In genomic region chr2:219575566-219576504, GRCh38 we compare ENCODE assay signal across 20 cellular contexts. TPM values are rescaled to one million over a fixed set of nuclear protein-coding genes. Genes with fewer than 3 reads are reported as not detected.
A peak's percentile ranks its signal among the peaks of the same experiment; 100 is the strongest.
DNase-seq lines count a peak whose midpoint lies in the region; ATAC-seq and TF ChIP-seq lines count a peak whose summit lies in the region.
"Had no signal": no experiment of that assay in that cellular context is flagged by ENCODE, and none has a peak within 500 bp of the region (broad histone marks: within the 10 kb centered on the region; RNA-seq: fewer than 3 reads in every experiment).

No MANE protein-coding gene starts in this region.

- intact Hi-C loops in left lung (cut with DNase I): no loop called here

- no peak for DNase-seq in BE2C
- DNase-seq in NCI-H345 (lab: John Stamatoyannopoulos, UW): peak; percentile 55
- DNase-seq in myocyte (ENCODE audit: low read depth): peak; percentile 32
- no peak for DNase-seq in activated T-cell treated with anti-CD3 and anti-CD28 coated beads for 4 hours
- DNase-seq in left lung: no peak
- DNase-seq in COLO668 (lab: John Stamatoyannopoulos, UW; ENCODE audit: unreplicated experiment): no peak
- DNase-seq: activated CD4-positive, CD25-positive, alpha-beta regulatory T cell treated with anti-CD3 and anti-CD28 coated beads, Interleukin-2, amount 50 U/mL, for 72 hours; activated CD8-positive, alpha-beta T cell treated with anti-CD3 and anti-CD28 coated beads, Interleukin-2, amount 10 ng/mL, durations not matched to agents 7 days and 5 days; activated naive CD4-positive, alpha-beta T cell; activated T-cell treated with anti-CD3 and anti-CD28 coated beads, Interleukin-2, amount 50 U/mL, for 1 hour; amniotic stem cell; dermis blood vessel endothelial cell; GOT3; NCI-H446; psoas muscle; T-cell had no signal

- H3K36me3 ChIP-seq in BE2C: no peaks in the 10 kb centered on the region
- no peaks in the 10 kb centered on the region for H3K36me3 ChIP-seq in left lung
- H3K36me3 ChIP-seq: SJCRH30 had no signal

- no peaks in the 10 kb centered on the region for H3K27me3 ChIP-seq in BE2C
- peaks cover 0 to 42% of the 10 kb centered on the region in 2 donors for H3K27me3 ChIP-seq in left lung
- H3K27me3 ChIP-seq: SJCRH30 had no signal

- H3K9me3 ChIP-seq in BE2C (no peaks in the 10 kb centered on the region), left lung (no peaks in the 10 kb centered on the region)
- H3K9me3 ChIP-seq: psoas muscle, SJCRH30 had no signal

- no peak for ATAC-seq in left lung
- ATAC-seq: psoas muscle, T-cell had no signal

- peak overlapping the region; percentile 47; the same call in 1 of the 2 replicates for H3K4me3 ChIP-seq in BE2C (ENCODE audit: low read depth, low read length)
- H3K4me3 ChIP-seq in left lung: no peak overlapping the region
- H3K4me3 ChIP-seq: psoas muscle had no signal

- H3K27ac ChIP-seq in left lung: no peak overlapping the region
- H3K27ac ChIP-seq: C4-2B, psoas muscle had no signal

- TF ChIP-seq CTCF in BE2C (IDR thresholded peaks at IDR 0.05; ENCODE audit: low read depth, low read length) (no peak), left lung (IDR thresholded peaks at IDR 0.05) (no peak)

- H3K4me1 ChIP-seq in BE2C (peaks cover 28% of the 10 kb centered on the region), left lung (peaks cover 0 to 8% of the 10 kb centered on the region in 2 donors)
- H3K4me1 ChIP-seq: psoas muscle had no signal

RNA-seq across cellular contexts. Expression of gene INHA, which starts 3.7 kb away (rescaled TPM):
- polyA plus RNA-seq in BE2C (2012; ENCODE audit: insufficient read depth, insufficient read length, low read depth): 7.7 TPM
- total RNA-seq in myocyte (0.48 and 0.62 TPM in 2 replicates), left lung (under 1 TPM; 0.37 to 0.44 TPM)
- polyA plus RNA-seq in myocyte (2012): 1.7 TPM
- total RNA-seq: activated CD8-positive, alpha-beta T cell treated with anti-CD3 and anti-CD28 coated beads, Interleukin-2, amount 10 ng/mL, durations not matched to agents 7 days and 5 days; dermis blood vessel endothelial cell; endothelial cell of umbilical vein; LHCN-M2 had no signal

RNA-seq across cellular contexts. Expression of gene OBSL1, which starts 4.5 kb away (rescaled TPM):
- polyA plus RNA-seq in BE2C (2012; ENCODE audit: insufficient read depth, insufficient read length, low read depth): 340 TPM
- total RNA-seq in myocyte (159 and 173 TPM in 2 replicates), left lung (10 to 100 TPM; 43.4 to 65.0 TPM)
- 139 TPM for polyA plus RNA-seq in myocyte (2012)

RNA-seq across cellular contexts. Expression of gene STK11IP, which starts 21.8 kb away (rescaled TPM):
- polyA plus RNA-seq in BE2C (2012; ENCODE audit: insufficient read depth, insufficient read length, low read depth): 72.5 TPM
- total RNA-seq in myocyte (13.0 and 14.7 TPM in 2 replicates), left lung (10 to 100 TPM; 25.1 to 30.3 TPM)
- 22.2 TPM for polyA plus RNA-seq in myocyte (2012)

RNA-seq across cellular contexts. Expression of gene TMEM198, which starts 32.0 kb away (rescaled TPM):
- polyA plus RNA-seq in BE2C (2012; ENCODE audit: insufficient read depth, insufficient read length, low read depth): 110 TPM
- 5.8 and 9.0 TPM in 2 replicates for total RNA-seq in myocyte
- 4.5 TPM for polyA plus RNA-seq in myocyte (2012)
- total RNA-seq in left lung: 1 to 10 TPM; 2.9 to 3.5 TPM
- total RNA-seq: endothelial cell of umbilical vein had no signal
- polyA plus RNA-seq: endothelial cell of umbilical vein had no signal

RNA-seq across cellular contexts. Expression of gene CHPF, which starts 32.2 kb away (rescaled TPM):
- 304 TPM for polyA plus RNA-seq in BE2C (2012; ENCODE audit: insufficient read depth, insufficient read length, low read depth)
- 382 and 388 TPM in 2 replicates for total RNA-seq in myocyte
- polyA plus RNA-seq in myocyte (2012): 301 TPM
- total RNA-seq in left lung: 100 to 1,000 TPM in 1 of 2 donors, 10 to 100 TPM in 1; 61.6 to 114 TPM

Comparison
In these comparisons a context has a peak if more than half of its experiments do, and no peak if none do; other contexts are left out.
1. DNase-seq: peak in NCI-H345 (single experiment) and myocyte (single experiment); none in BE2C (single experiment), activated T-cell treated with anti-CD3 and anti-CD28 coated beads for 4 hours (single experiment), left lung (0 of 2) and COLO668 (single experiment).